In the genomic region with DNA sequence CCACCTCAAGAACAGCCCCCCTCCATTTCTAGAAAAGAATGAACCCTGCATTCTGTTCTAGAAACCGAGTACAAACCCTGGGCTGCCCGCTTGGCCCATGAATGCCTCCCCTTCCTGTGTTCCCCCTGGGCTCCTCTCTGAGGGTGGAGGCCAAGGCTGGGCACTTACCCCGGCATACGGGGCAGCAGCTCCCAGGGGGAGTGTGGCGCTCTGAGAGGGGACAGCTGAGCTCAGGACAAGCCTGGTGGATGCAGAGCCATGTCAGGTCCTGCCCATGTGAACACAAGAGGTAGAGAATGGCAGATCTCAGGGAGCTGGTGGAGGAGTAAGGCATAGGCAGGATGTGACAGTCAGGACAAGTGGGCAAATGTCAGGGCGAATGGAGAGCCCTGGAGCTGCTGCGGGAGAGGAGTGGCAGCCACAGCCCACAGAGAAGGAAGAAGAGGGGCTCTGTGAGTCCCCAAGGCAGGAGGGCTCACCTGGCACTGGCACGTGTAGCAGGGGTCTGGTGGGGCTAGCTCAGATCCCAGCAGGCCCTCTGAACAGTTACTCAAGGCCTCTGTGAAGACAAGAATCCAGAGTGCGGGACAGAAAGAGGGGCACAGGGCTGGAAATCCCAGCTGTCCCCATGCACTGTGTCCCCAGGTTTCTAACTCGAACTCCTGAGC, we compare ENCODE assay signal across 17 cellular contexts. TPM values are rescaled to one million over a fixed set of nuclear protein-coding genes. Genes with fewer than 3 reads are reported as not detected.
DNase-seq lines count a peak whose midpoint lies in the region; ATAC-seq and TF ChIP-seq lines count a peak whose summit lies in the region.
"Had no signal": no experiment of that assay in that cellular context is flagged by ENCODE, and none has a peak within 500 bp of the region (broad histone marks: within the 10 kb centered on the region; RNA-seq: fewer than 3 reads in every experiment).

No MANE protein-coding gene starts in this region.

- no peak for TF ChIP-seq RAD21 in SK-N-SH (IDR thresholded peaks at IDR 0.05; ENCODE audit: low read length)

- H3K4me1 ChIP-seq in SK-N-SH (ENCODE audit: control insufficient read depth in 1 of 2, insufficient read depth in 2 of 2, low read depth in 1 of 2, low read length in 1 of 2) (peaks cover 0 to 7% of the 10 kb centered on the region in 2 experiments; a peak in 1 of 4 replicates), Karpas-422 (ENCODE audit: low read length) (peaks cover 10% of the 10 kb centered on the region), osteoblast (ENCODE audit: insufficient read depth, low read length) (no peaks in the 10 kb centered on the region), GM23338 (ENCODE audit: insufficient read depth) (peaks cover 4% of the 10 kb centered on the region; the same call in 1 of the 2 replicates)

- no peak overlapping the region for H2AFZ ChIP-seq in SK-N-SH (ENCODE audit: low read depth)
- H2AFZ ChIP-seq in Karpas-422 (ENCODE audit: low read length), result no peak overlapping the region
- H2AFZ ChIP-seq in osteoblast (ENCODE audit: low read length), result no peak overlapping the region
- H2AFZ ChIP-seq in GM23338, result no peak overlapping the region

- H3K36me3 ChIP-seq in SK-N-SH (replicated peaks in 1 of 2; ENCODE audit: control insufficient read depth in 1 of 2, insufficient read depth in 2 of 2, low read length in 1 of 2) (no peaks in the 10 kb centered on the region), Karpas-422 (ENCODE audit: insufficient read depth, low read length) (no peaks in the 10 kb centered on the region), osteoblast (ENCODE audit: insufficient read depth, low read length) (no peaks in the 10 kb centered on the region), GM23338 (ENCODE audit: insufficient read depth) (no peaks in the 10 kb centered on the region)

- H3K79me2 ChIP-seq in SK-N-SH (ENCODE audit: insufficient read depth), result no peaks in the 10 kb centered on the region
- H3K79me2 ChIP-seq in Karpas-422 (ENCODE audit: low read length), result peaks cover 8% of the 10 kb centered on the region
- no peaks in the 10 kb centered on the region for H3K79me2 ChIP-seq in osteoblast (ENCODE audit: insufficient read depth, low read length)
- no peaks in the 10 kb centered on the region for H3K79me2 ChIP-seq in GM23338 (replicated peaks; ENCODE audit: insufficient read depth)

- no peak for TF ChIP-seq EP300 in SK-N-SH (IDR thresholded peaks at IDR 0.05; ENCODE audit: borderline replicate concordance in 1 of 2, low read depth in 1 of 2, low read length in 1 of 2)

- H3K9ac ChIP-seq in SK-N-SH (no peak overlapping the region), Karpas-422 (ENCODE audit: low read length) (peak overlapping the region; percentile 13; the same call in 1 of the 2 replicates)

- H3K4me3 ChIP-seq in SK-N-SH (ENCODE audit: low read depth in 2 of 2, low read length in 1 of 2) (no peak overlapping the region), Karpas-422 (ENCODE audit: low read length) (no peak overlapping the region), osteoblast (ENCODE audit: insufficient read depth, low read length) (no peak overlapping the region), GM23338 (no peak overlapping the region)

- no peak overlapping the region for H3K4me2 ChIP-seq in SK-N-SH
- no peak overlapping the region for H3K4me2 ChIP-seq in Karpas-422 (ENCODE audit: low read depth, low read length, poor library complexity, severe bottlenecking)
- no peak overlapping the region for H3K4me2 ChIP-seq in osteoblast (ENCODE audit: insufficient read depth, low read length)
- no peak overlapping the region for H3K4me2 ChIP-seq in GM23338

- 61% methylated on average over 10 of the region's 10 CpGs for WGBS in SK-N-SH (ENCODE audit: low lambda C conversion rate)

- H3K27ac ChIP-seq in SK-N-SH (ENCODE audit: low read depth in 2 of 2, low read length in 1 of 2), result no peak overlapping the region
- no peak overlapping the region for H3K27ac ChIP-seq in Karpas-422 (ENCODE audit: low read length)
- H3K27ac ChIP-seq in osteoblast (ENCODE audit: low read depth, low read length), result no peak overlapping the region
- no peak overlapping the region for H3K27ac ChIP-seq in GM23338 (ENCODE audit: low read depth)
- H3K27ac ChIP-seq: 22Rv1 had no signal

- ATAC-seq in SK-N-SH treated with all-trans-retinoic acid at 6 μM for 48 hours (no peak), GM23338 (no peak), GM19023 (IDR thresholded peaks at IDR 0.05; ENCODE audit: unreplicated experiment) (no peak)

- POLR2A ChIA-PET in SK-N-SH (lab: Yijun Ruan, JAX), result no interaction called here

- no peaks in the 10 kb centered on the region; the same call in 1 of the 3 replicates for H3K4me1 Mint-ChIP-seq in GM23338

- H3K9me2 ChIP-seq in SK-N-SH, result no peaks in the 10 kb centered on the region
- H3K9me2 ChIP-seq in Karpas-422 (replicated peaks; ENCODE audit: insufficient read depth, low read length), result no peaks in the 10 kb centered on the region
- H3K9me2 ChIP-seq in GM23338 (ENCODE audit: insufficient read depth), result no peaks in the 10 kb centered on the region

- peaks cover 30% of the 10 kb centered on the region for H3K27me3 Mint-ChIP-seq in GM23338 (ENCODE audit: insufficient read depth, low read depth, poor library complexity)

- DNase-seq in SK-N-SH, result peak; percentile 42
- DNase-seq in Karpas-422, result no peak
- peak; percentile 45 for DNase-seq in islet precursor cell
- peak; percentile 65 for DNase-seq in osteoblast (ENCODE audit: insufficient read length, low spot score, missing footprints)
- no peak for DNase-seq in GM23338 (ENCODE audit: low spot score)
- no peak for DNase-seq in NCI-H187 treated with DMSO at 0.1 percent for 48 hours (lab: John Stamatoyannopoulos, UW)
- DNase-seq: DMS 273 treated with DMSO at 0.1 percent for 48 hours, GDM1, HCEC 1CT, NCI-H1105 treated with DMSO at 0.1 percent for 48 hours, NCI-H1694, NCI-H510A treated with DMSO at 0.1 percent for 48 hours, NCI-H774, SHP77 treated with DMSO at 0.1 percent for 48 hours had no signal

- TF ChIP-seq CTCF in SK-N-SH (IDR thresholded peaks at IDR 0.05) (no peak), osteoblast (IDR thresholded peaks at IDR 0.05; ENCODE audit: extremely low read depth, low read depth, low read length) (no peak), GM23338 (conservative IDR thresholded peaks at IDR 0.05; ENCODE audit: low read depth in 2 of 2) (no peak)

- no peak overlapping the region for H3K27ac Mint-ChIP-seq in GM23338

- H3K9me3 Mint-ChIP-seq in GM23338, result peaks cover 3% of the 10 kb centered on the region; the same call in 1 of the 3 replicates

- H3K27me3 ChIP-seq in SK-N-SH (ENCODE audit: insufficient read depth) (no peaks in the 10 kb centered on the region), Karpas-422 (ENCODE audit: low read length) (no peaks in the 10 kb centered on the region), osteoblast (ENCODE audit: insufficient read depth, low read length) (no peaks in the 10 kb centered on the region), GM23338 (ENCODE audit: insufficient read depth) (no peaks in the 10 kb centered on the region)

- H3K4me3 Mint-ChIP-seq in GM23338, result no peak overlapping the region

- no peaks in the 10 kb centered on the region for H3K9me3 ChIP-seq in SK-N-SH
- H3K9me3 ChIP-seq in Karpas-422 (ENCODE audit: low read length), result no peaks in the 10 kb centered on the region
- no peaks in the 10 kb centered on the region for H3K9me3 ChIP-seq in osteoblast (ENCODE audit: low read depth, low read length)

- H3K36me3 Mint-ChIP-seq in GM23338 (ENCODE audit: low read depth), result no peaks in the 10 kb centered on the region

- CTCF ChIA-PET in SK-N-SH (lab: Yijun Ruan, JAX), result interaction anchor here (1.2 to 12.3 kb wide), 18 partner anchors 8 to 455 kb away, joined by 3 to 181 read pairs (median 13); a partner anchor contains a TSS

- H3F3A ChIP-seq in SK-N-SH (replicated peaks; ENCODE audit: insufficient read depth) (peaks cover 4% of the 10 kb centered on the region), GM23338 (replicated peaks; ENCODE audit: low read depth) (no peaks in the 10 kb centered on the region)

- H4K20me1 ChIP-seq in SK-N-SH (ENCODE audit: insufficient read depth) (no peaks in the 10 kb centered on the region), Karpas-422 (ENCODE audit: insufficient read depth, low read depth, low read length) (no peaks in the 10 kb centered on the region), osteoblast (ENCODE audit: insufficient read depth, low read length) (no peaks in the 10 kb centered on the region), GM23338 (replicated peaks; ENCODE audit: insufficient read depth) (no peaks in the 10 kb centered on the region)

TF ChIP-seq in GM23338, 12 proteins besides CTCF, POLR2A, EP300 and RAD21 (continues in another document):
- no peak for TF ChIP-seq EZH2phosphoT487 (IDR thresholded peaks at IDR 0.05; ENCODE audit: unreplicated experiment)

RNA-seq across cellular contexts. Expression of a gene that starts 18.9 kb away (rescaled TPM):
- polyA plus RNA-seq in SK-N-SH (2012; rRNA removed) (437 and 495 TPM in 2 replicates), GM23338 (2016; fragmentation: Nextera tagmentation; extraction: Ambion mirVana) (271 and 294 TPM in 2 replicates)
- polyA plus RNA-seq in SK-N-SH (2012; cell fraction: cytosol; rRNA removed), result 349 and 422 TPM in 2 replicates
- polyA plus RNA-seq in SK-N-SH (2012; cell fraction: nucleus; rRNA removed), result 110 and 142 TPM in 2 replicates
- total RNA-seq in Karpas-422 (2014; rRNA removed; shearing (Covaris generic); ENCODE audit: low replicate concordance), result 184 and 208 TPM in 2 replicates
- 91.9 and 95.2 TPM in 2 replicates for total RNA-seq in osteoblast
- total RNA-seq in GM23338 (2014; rRNA removed; shearing (Covaris generic)), result 60.2 and 66.5 TPM in 2 replicates

RNA-seq across cellular contexts. Expression of a gene that starts 28.9 kb away (rescaled TPM):
- polyA plus RNA-seq in SK-N-SH (2012; rRNA removed) (not detected in 2 replicates), GM23338 (2016; fragmentation: Nextera tagmentation; extraction: Ambion mirVana) (0.99 and 1.1 TPM in 2 replicates)
- polyA plus RNA-seq in SK-N-SH (2012; cell fraction: cytosol; rRNA removed), result 0.01 TPM in 1 of 2 replicates, not detected in the other
- polyA plus RNA-seq in SK-N-SH (2012; cell fraction: nucleus; rRNA removed), result 0.08 and 0.11 TPM in 2 replicates
- 1.6 and 11.7 TPM in 2 replicates for total RNA-seq in Karpas-422 (2014; rRNA removed; shearing (Covaris generic); ENCODE audit: low replicate concordance)
- 0.88 and 1.1 TPM in 2 replicates for total RNA-seq in osteoblast
- 0.76 and 1.3 TPM in 2 replicates for total RNA-seq in GM23338 (2014; rRNA removed; shearing (Covaris generic))

RNA-seq across cellular contexts. Expression of a gene that starts 51.4 kb away (rescaled TPM):
- polyA plus RNA-seq in SK-N-SH (2012; rRNA removed) (22.5 and 43.7 TPM in 2 replicates), GM23338 (2016; fragmentation: Nextera tagmentation; extraction: Ambion mirVana) (0.64 and 0.65 TPM in 2 replicates)
- 12.3 and 24.8 TPM in 2 replicates for polyA plus RNA-seq in SK-N-SH (2012; cell fraction: cytosol; rRNA removed)
- 109 and 117 TPM in 2 replicates for polyA plus RNA-seq in SK-N-SH (2012; cell fraction: nucleus; rRNA removed)
- total RNA-seq in Karpas-422 (2014; rRNA removed; shearing (Covaris generic); ENCODE audit: low replicate concordance), result not detected in 2 replicates
- total RNA-seq in osteoblast, result 93.7 and 130 TPM in 2 replicates
- 9.4 and 11.8 TPM in 2 replicates for total RNA-seq in GM23338 (2014; rRNA removed; shearing (Covaris generic))

RNA-seq across cellular contexts. Expression of a gene that starts 56.1 kb away (rescaled TPM):
- polyA plus RNA-seq in SK-N-SH (2012; rRNA removed), result 0.62 and 1.0 TPM in 2 replicates
- 0.22 and 0.41 TPM in 2 replicates for polyA plus RNA-seq in SK-N-SH (2012; cell fraction: cytosol; rRNA removed)
- polyA plus RNA-seq in SK-N-SH (2012; cell fraction: nucleus; rRNA removed), result 4.6 and 5.5 TPM in 2 replicates
- total RNA-seq in Karpas-422 (2014; rRNA removed; shearing (Covaris generic); ENCODE audit: low replicate concordance), result 7.8 and 11.5 TPM in 2 replicates
- under 0.01 TPM in 2 replicates for total RNA-seq in osteoblast
- 1.1 and 3.7 TPM in 2 replicates for total RNA-seq in GM23338 (2014; rRNA removed; shearing (Covaris generic))
- 0.37 and 1.9 TPM in 2 replicates for polyA plus RNA-seq in GM23338 (2016; fragmentation: Nextera tagmentation; extraction: Ambion mirVana)

Comparison
In these comparisons a context has a peak if more than half of its experiments do, and no peak if none do; other contexts are left out.
1. DNase-seq: peak in SK-N-SH (single experiment), islet precursor cell (single experiment) and osteoblast (single experiment); none in Karpas-422 (single experiment), GM23338 (single experiment) and NCI-H187 treated with DMSO at 0.1 percent for 48 hours (single experiment).
2. RNA of a gene that starts 51.4 kb away (total RNA-seq): 93.7 to 130 TPM in osteoblast and 9.4 to 11.8 TPM in GM23338; not detected in Karpas-422; every median in the first group is over 10 times any median in the second.